ENCODE assay signal across 8 cellular contexts in genomic region chr13:50085063-50085462, GRCh38.
DNase-seq lines count a peak whose midpoint lies in the region; ATAC-seq and TF ChIP-seq lines count a peak whose summit lies in the region.

No MANE protein-coding gene starts in this region.

- peaks cover 97% of the 10 kb centered on the region for H4K20me1 ChIP-seq in BLaER1

- H3K9me3 ChIP-seq in BLaER1: no peaks in the 10 kb centered on the region
- H3K9me3 ChIP-seq in SJCRH30 (replicated peaks): no peaks in the 10 kb centered on the region

- H3K27me3 ChIP-seq in BLaER1 (no peaks in the 10 kb centered on the region), SJCRH30 (no peaks in the 10 kb centered on the region)

- DNase-seq in H4 (ENCODE audit: low spot score): peak; percentile 6
- peak in 1 of 2 experiments; percentile 66 for DNase-seq in SJCRH30
- DNase-seq in fibroblast of mammary gland (ENCODE audit: low read depth): peak; percentile 59
- peak; percentile 41 for DNase-seq in renal cortical epithelial cell (ENCODE audit: low read depth)
- DNase-seq in HuH-7 (ENCODE audit: low spot score): no peak

- TF ChIP-seq CTCF in fibroblast of mammary gland (conservative IDR thresholded peaks at IDR 0.05; ENCODE audit: control insufficient read depth, insufficient read depth, low read depth, low read length): peak; percentile 41

- H3K27ac ChIP-seq in BLaER1 (no peak overlapping the region), SJCRH30 (no peak overlapping the region)

- H3K4me1 ChIP-seq in BLaER1: peaks cover 38% of the 10 kb centered on the region
- no peaks in the 10 kb centered on the region for H3K4me1 ChIP-seq in SJCRH30

- H3K4me2 ChIP-seq in BLaER1: peak overlapping the region; percentile 83

- no peak overlapping the region for H3K9ac ChIP-seq in BLaER1

- ATAC-seq in HG02884 (IDR thresholded peaks at IDR 0.05; ENCODE audit: unreplicated experiment): no peak
- no peak for ATAC-seq in GM21423 (IDR thresholded peaks at IDR 0.05; ENCODE audit: unreplicated experiment)

- no peak overlapping the region for H3K4me3 ChIP-seq in BLaER1
- H3K4me3 ChIP-seq in SJCRH30: peak overlapping the region; percentile 24
- H3K4me3 ChIP-seq in fibroblast of mammary gland (ENCODE audit: control insufficient read depth, low read depth, low read length): peak overlapping the region; percentile 20

- H3K36me3 ChIP-seq in BLaER1: peaks cover 26% of the 10 kb centered on the region; the same call in 1 of the 2 replicates
- peaks cover 4% of the 10 kb centered on the region for H3K36me3 ChIP-seq in SJCRH30
